9 cellular contexts compared by ENCODE assay signal in the genomic region with DNA sequence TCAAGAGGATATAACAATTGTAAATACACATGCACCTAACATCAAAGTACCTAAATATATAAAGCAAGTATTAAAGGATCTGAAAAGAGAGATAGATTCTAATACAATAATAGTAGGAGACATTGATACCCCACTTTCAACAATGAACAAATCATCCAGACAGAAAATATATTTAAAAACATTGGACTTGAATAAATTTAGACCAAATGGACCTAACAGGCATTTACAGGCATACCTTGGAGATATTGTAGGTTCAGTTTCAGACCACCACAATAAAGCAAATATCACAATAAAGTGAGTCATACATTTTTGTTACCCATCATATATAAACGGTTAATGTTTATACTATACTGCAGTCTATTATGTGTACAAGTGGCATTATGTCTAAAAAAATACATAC.
"Had no signal": no experiment of that assay in that cellular context is flagged by ENCODE, and none has a peak within 500 bp of the region (broad histone marks: within the 10 kb centered on the region; RNA-seq: fewer than 3 reads in every experiment).

No MANE protein-coding gene starts in this region.

- H3K9me3 ChIP-seq: HAP-1 had no signal

- H3K27ac Mint-ChIP-seq: H9, HFFc6 had no signal

- H3K27ac ChIP-seq: GM23248 had no signal

- H2AFZ ChIP-seq: GM23248 had no signal

- H3K4me3 ChIP-seq: GM23248, HAP-1 had no signal

- FAIRE-seq: H1 had no signal

- H3K9ac ChIP-seq: GM23248 had no signal

- ATAC-seq: HCT116 had no signal

- DNase-seq: GM23248, GOT3, H7, H9, HCEC 1CT, HFFc6 had no signal

- H3K4me3 Mint-ChIP-seq: H9, HFFc6 had no signal

- H3K36me3 ChIP-seq: HAP-1 had no signal
